In genomic region chr2:207768168-207768890, GRCh38 we compare ENCODE assay signal across 1 cellular context.
TF ChIP-seq lines count a peak whose summit lies in the region.

No MANE protein-coding gene starts in this region.

TF ChIP-seq in HepG2, 621 proteins besides CTCF, POLR2A, EP300 and RAD21 (continued from another document and continues in another):
- TF ChIP-seq ZNF276 (CRISPR knock-in tag; IDR thresholded peaks at IDR 0.05; ENCODE audit: low read depth) (0 out of 2 replicates have a peak, but pooled peaks have one; percentile 45), RNF219 (CRISPR knock-in tag; IDR thresholded peaks at IDR 0.05) (no peak), ZNF432 (CRISPR knock-in tag; IDR thresholded peaks at IDR 0.05; ENCODE audit: borderline replicate concordance) (no peak), TGIF2 (CRISPR knock-in tag; IDR thresholded peaks at IDR 0.05) (no peak), ATF4 (CRISPR knock-in tag; IDR thresholded peaks at IDR 0.05) (0 out of 4 replicates have a peak, but pooled peaks of 1 of the 2 experiments have one; percentile 14), JUND (CRISPR knock-in tag; IDR thresholded peaks at IDR 0.05) (0 out of 2 replicates have a peak, but pooled peaks have one; percentile 20), ZKSCAN5 (CRISPR knock-in tag; IDR thresholded peaks at IDR 0.05) (peak; percentile 32; the same call in 1 of the 2 replicates), MYPOP (CRISPR knock-in tag; IDR thresholded peaks at IDR 0.05) (peak; percentile 87), GPBP1L1 (CRISPR knock-in tag; IDR thresholded peaks at IDR 0.05) (no peak), CSRNP1 (CRISPR knock-in tag; IDR thresholded peaks at IDR 0.05) (peak; percentile 62), PHB2 (IDR thresholded peaks at IDR 0.05; ENCODE audit: partially characterized antibody) (no peak), ZNF230 (CRISPR knock-in tag; IDR thresholded peaks at IDR 0.05) (peak; percentile 75; the same call in 1 of the 2 replicates), IRF2 (CRISPR knock-in tag; IDR thresholded peaks at IDR 0.05) (no peak), ADNP (CRISPR knock-in tag; IDR thresholded peaks at IDR 0.05) (no peak), NR2F6 (IDR thresholded peaks at IDR 0.05) (no peak), NR2F6 (CRISPR knock-in tag; IDR thresholded peaks at IDR 0.05) (peak; percentile 44; the same call in 1 of the 2 replicates), NFIB (CRISPR knock-in tag; IDR thresholded peaks at IDR 0.05; ENCODE audit: borderline replicate concordance) (no peak), TOPORS (CRISPR knock-in tag; IDR thresholded peaks at IDR 0.05) (0 out of 2 replicates have a peak, but pooled peaks have one; percentile 59), FOSL2 (CRISPR knock-in tag; IDR thresholded peaks at IDR 0.05) (no peak), U2AF2 (IDR thresholded peaks at IDR 0.05; ENCODE audit: low read depth, low read length) (no peak), ZNF549 (CRISPR knock-in tag; IDR thresholded peaks at IDR 0.05) (no peak), MAFG (CRISPR knock-in tag; IDR thresholded peaks at IDR 0.05) (no peak), KLF9 (CRISPR knock-in tag; IDR thresholded peaks at IDR 0.05; ENCODE audit: low read depth) (peak; percentile 79; the same call in 1 of the 2 replicates), ZNF557 (CRISPR knock-in tag; IDR thresholded peaks at IDR 0.05) (no peak), NFKBIZ (CRISPR knock-in tag; IDR thresholded peaks at IDR 0.05) (peak; percentile 10; the same call in 1 of the 2 replicates), PLRG1 (conservative IDR thresholded peaks at IDR 0.05) (no peak), ZNF326 (CRISPR knock-in tag; IDR thresholded peaks at IDR 0.05; ENCODE audit: borderline replicate concordance) (no peak), TFE3 (CRISPR knock-in tag; IDR thresholded peaks at IDR 0.05) (no peak), CSRNP2 (CRISPR knock-in tag; conservative IDR thresholded peaks at IDR 0.05; ENCODE audit: low read depth) (no peak), ZNF597 (CRISPR knock-in tag; IDR thresholded peaks at IDR 0.05) (no peak), HMGXB4 (CRISPR knock-in tag; IDR thresholded peaks at IDR 0.05; ENCODE audit: borderline replicate concordance in 1 of 2, low read depth in 1 of 2) (peak; percentile 60 to 91; a peak in 3 of 4 replicates), ZNF296 (CRISPR knock-in tag; conservative IDR thresholded peaks at IDR 0.05) (no peak), CAMTA2 (CRISPR knock-in tag; IDR thresholded peaks at IDR 0.05; ENCODE audit: borderline replicate concordance) (no peak), ZNF17 (CRISPR knock-in tag; IDR thresholded peaks at IDR 0.05) (no peak), ZBTB38 (CRISPR knock-in tag; IDR thresholded peaks at IDR 0.05) (no peak)
